25 cellular contexts compared by ENCODE assay signal in genomic region chrX:12753366-12753765, GRCh38. TPM values are rescaled to one million over a fixed set of nuclear protein-coding genes. Genes with fewer than 3 reads are reported as not detected.
DNase-seq lines count a peak whose midpoint lies in the region; ATAC-seq, FAIRE-seq and TF ChIP-seq lines count a peak whose summit lies in the region.
"Had no signal": no experiment of that assay in that cellular context is flagged by ENCODE, and none has a peak within 500 bp of the region (broad histone marks: within the 10 kb centered on the region; RNA-seq: fewer than 3 reads in every experiment).

No MANE protein-coding gene starts in this region.

- no peak for TF ChIP-seq CTCF in ovary (IDR thresholded peaks at IDR 0.05)

- H3K4me3 ChIP-seq in ovary = no peak overlapping the region
- H3K4me3 ChIP-seq: BLaER1, GM12878 had no signal

- TF ChIP-seq EP300 in ovary (IDR thresholded peaks at IDR 0.05) = no peak

- 21 to 30% (median 30%) methylated on average over 2 of the region's 2 CpGs for WGBS in ovary, 3 donors

- FAIRE-seq in H54 (lab: Jason Lieb, UNC) = no peak
- FAIRE-seq: A204.1, GM12878, GM12892, GM18507 had no signal

- H3K27ac ChIP-seq in ovary = no peak overlapping the region
- H3K27ac ChIP-seq: BLaER1 had no signal

- no peaks in the 10 kb centered on the region for H3K4me1 ChIP-seq in ovary (ENCODE audit: insufficient read depth)
- H3K4me1 ChIP-seq: BE2C, BLaER1 had no signal

- intact Hi-C loops in ovary (cut with DNase I) = no loop called here

- H3K36me3 ChIP-seq in ovary = no peaks in the 10 kb centered on the region
- H3K36me3 ChIP-seq: BE2C, BLaER1 had no signal

- H3K9me3 ChIP-seq in ovary = no peaks in the 10 kb centered on the region
- H3K9me3 ChIP-seq: BE2C, BLaER1 had no signal

- no peak for TF ChIP-seq POLR2A in ovary (IDR thresholded peaks at IDR 0.05)
- no peak for TF ChIP-seq POLR2A in H54 (IDR thresholded peaks at IDR 0.05; ENCODE audit: low read depth, low read length)

- ATAC-seq in HG03520 (IDR thresholded peaks at IDR 0.05; ENCODE audit: unreplicated experiment) = no peak
- ATAC-seq: GM12878 had no signal

- DNase-seq in EL (peak; percentile 9), LHCN-M2 (ENCODE audit: low read depth) (peak; percentile 11), astrocyte of the hippocampus (ENCODE audit: low read depth, low spot score) (peak; percentile 46), ovary (peak in 3 of 5 donors; percentile 9 to 42 (median 20)), NCI-H1105 (lab: John Stamatoyannopoulos, UW) (no peak), H54 (ENCODE audit: insufficient read length, low spot score) (no peak), hippocampal formation (lab: John Stamatoyannopoulos, UW) (no peak)
- DNase-seq: 8988T; ACHN; BE2C; C1 segment of cervical spinal cord; CD4-positive, alpha-beta memory T cell; CD4-positive, CD25-positive, alpha-beta regulatory T cell; CD8-positive, alpha-beta memory T cell; COR-L47; DMS 273 treated with DMSO at 0.1 percent for 48 hours; DMS153; DMS79 treated with DMSO at 0.1 percent for 48 hours; GDM1 had no signal

- no peaks in the 10 kb centered on the region for H3K27me3 ChIP-seq in ovary
- H3K27me3 ChIP-seq: BE2C had no signal

RNA-seq across cellular contexts. Expression of gene PRPS2, which starts 37.8 kb away (rescaled TPM):
- total RNA-seq in LHCN-M2 (2014; rRNA removed) = 39.6 and 44.4 TPM in 2 replicates
- 20.9 TPM for polyA plus RNA-seq in LHCN-M2 (2012)
- 100 to 1,000 TPM in 5 of 7 donors, 10 to 100 TPM in 2; 81.4 to 501 (median 113) TPM for total RNA-seq in ovary
- 100 to 1,000 TPM; 105 to 133 TPM for polyA plus RNA-seq in ovary

Comparison
In these comparisons a context has a peak if more than half of its experiments do, and no peak if none do; other contexts are left out.
1. DNase-seq: peak in EL (single experiment), LHCN-M2 (single experiment), astrocyte of the hippocampus (single experiment) and ovary (3 of 5); none in NCI-H1105 (single experiment), H54 (single experiment) and hippocampal formation (0 of 2).